1 cellular context compared by ENCODE assay signal in genomic region chr7:135834262-135834661, GRCh38.
TF ChIP-seq lines count a peak whose summit lies in the region.

No MANE protein-coding gene starts in this region.

TF ChIP-seq in K562, 482 proteins besides CTCF, POLR2A, EP300 and RAD21 (continued from another document):
- TF ChIP-seq ZBTB49 (CRISPR knock-in tag; IDR thresholded peaks at IDR 0.05; ENCODE audit: borderline replicate concordance) (no peak), CCAR2 (IDR thresholded peaks at IDR 0.05; ENCODE audit: low read depth, low read length) (no peak), SMARCE1 (IDR thresholded peaks at IDR 0.05) (no peak), TFE3 (CRISPR knock-in tag; IDR thresholded peaks at IDR 0.05) (no peak), POLR3G (IDR thresholded peaks at IDR 0.05; ENCODE audit: extremely low read depth, insufficient read length, insufficient replicate concordance) (no peak), ZNF766 (CRISPR knock-in tag; conservative IDR thresholded peaks at IDR 0.05) (no peak), ZNF592 (IDR thresholded peaks at IDR 0.05) (no peak), CBX2 (IDR thresholded peaks at IDR 0.05; ENCODE audit: insufficient read depth, low read length, poor library complexity, severe bottlenecking) (no peak), ELK3 (CRISPR knock-in tag; IDR thresholded peaks at IDR 0.05) (no peak), ARHGAP35 (IDR thresholded peaks at IDR 0.05; ENCODE audit: partially characterized antibody) (no peak), NCOA4 (IDR thresholded peaks at IDR 0.05; ENCODE audit: partially characterized antibody) (no peak), TOE1 (IDR thresholded peaks at IDR 0.05; ENCODE audit: borderline replicate concordance) (no peak), TOE1 (CRISPR knock-in tag; IDR thresholded peaks at IDR 0.05; ENCODE audit: borderline replicate concordance, low read depth) (no peak), ILK (tag; IDR thresholded peaks at IDR 0.05; ENCODE audit: borderline replicate concordance, low read depth) (no peak), HMGXB4 (CRISPR knock-in tag; IDR thresholded peaks at IDR 0.05) (no peak), CBX5 (IDR thresholded peaks at IDR 0.05; ENCODE audit: borderline replicate concordance, low read depth) (no peak), MYNN (IDR thresholded peaks at IDR 0.05) (no peak), MYNN (CRISPR knock-in tag; IDR thresholded peaks at IDR 0.05) (no peak)
TF ChIP-seq in K562: peak in this region for 0.
